In genomic region chr3:196340466-196340865, GRCh38 we compare ENCODE assay signal across 2 cellular contexts.
TF ChIP-seq lines count a peak whose summit lies in the region.

No MANE protein-coding gene starts in this region.

TF ChIP-seq in A549, 52 proteins besides CTCF, POLR2A, EP300 and RAD21:
- no peak for TF ChIP-seq KDM1A (IDR thresholded peaks at IDR 0.05; ENCODE audit: low read depth)
- TF ChIP-seq MAFK (IDR thresholded peaks at IDR 0.05; ENCODE audit: partially characterized antibody), result peak; percentile 22

TF ChIP-seq in GM12878, 131 proteins besides CTCF, POLR2A, EP300 and RAD21:
- TF ChIP-seq DPF2 (IDR thresholded peaks at IDR 0.05) (no peak), SMARCA5 (IDR thresholded peaks at IDR 0.05) (no peak), ZBTB11 (CRISPR knock-in tag; IDR thresholded peaks at IDR 0.05) (no peak), TCF3 (IDR thresholded peaks at IDR 0.05; ENCODE audit: borderline replicate concordance, insufficient read depth, low read depth, low read length) (no peak), SUZ12 (IDR thresholded peaks at IDR 0.05; ENCODE audit: unreplicated experiment) (no peak), NKRF (conservative IDR thresholded peaks at IDR 0.05) (no peak), NR2C1 (IDR thresholded peaks at IDR 0.05) (no peak), ZBTB33 (IDR thresholded peaks at IDR 0.05) (no peak), SMAD1 (IDR thresholded peaks at IDR 0.05; ENCODE audit: low read depth, partially characterized antibody) (no peak), YBX1 (IDR thresholded peaks at IDR 0.05) (no peak), RELA (IDR thresholded peaks at IDR 0.05; ENCODE audit: borderline replicate concordance, partially characterized antibody) (no peak), IKZF2 (IDR thresholded peaks at IDR 0.05) (no peak), RCOR1 (conservative IDR thresholded peaks at IDR 0.05; ENCODE audit: low read depth, low read length) (no peak), ASH2L (IDR thresholded peaks at IDR 0.05; ENCODE audit: borderline replicate concordance, low read depth) (no peak), POLR2AphosphoS5 (IDR thresholded peaks at IDR 0.05; ENCODE audit: low read length) (no peak), ZNF622 (IDR thresholded peaks at IDR 0.05) (no peak), KLF5 (IDR thresholded peaks at IDR 0.05; ENCODE audit: partially characterized antibody) (no peak), FOS (IDR thresholded peaks at IDR 0.05; ENCODE audit: borderline replicate concordance, extremely low read depth, insufficient read length) (no peak), SIN3A (IDR thresholded peaks at IDR 0.05; ENCODE audit: low read depth, low read length) (no peak)
